8 cellular contexts compared by ENCODE assay signal in genomic region chrX:317424-318067, GRCh38. TPM values are rescaled to one million over a fixed set of nuclear protein-coding genes. Genes with fewer than 3 reads are reported as not detected.
DNase-seq lines count a peak whose midpoint lies in the region; ATAC-seq and TF ChIP-seq lines count a peak whose summit lies in the region.

No MANE protein-coding gene starts in this region.

- H3K9me2 ChIP-seq in OCI-LY1 (ENCODE audit: low read depth, low read length): no peaks in the 10 kb centered on the region

- H4K20me1 ChIP-seq in OCI-LY1 (ENCODE audit: insufficient read depth, low read length): no peaks in the 10 kb centered on the region

- no peak for TF ChIP-seq CTCF in OCI-LY1 (IDR thresholded peaks at IDR 0.05; ENCODE audit: low read length)

- POLR2A ChIA-PET in CD8-positive, alpha-beta memory T cell (lab: Charles Lee): no interaction called here

- H3K36me3 Mint-ChIP-seq in CD8-positive, alpha-beta memory T cell: peaks cover 2 to 23% (median 5%) of the 10 kb centered on the region in 3 donors

- H2AFZ ChIP-seq in OCI-LY1 (ENCODE audit: low read length): no peak overlapping the region

- peaks cover 7 to 21% (median 20%) of the 10 kb centered on the region in 3 donors for H3K4me1 Mint-ChIP-seq in CD8-positive, alpha-beta memory T cell

- CTCF ChIA-PET in CD8-positive, alpha-beta memory T cell (lab: Charles Lee): no interaction called here

- peak overlapping the region; percentile 85 for H3K27ac ChIP-seq in CD8-positive, alpha-beta memory T cell (ENCODE audit: low read depth, low read length)
- H3K27ac ChIP-seq in OCI-LY1 (ENCODE audit: low read depth, low read length, poor library complexity, severe bottlenecking): no peak overlapping the region

- H3K4me2 ChIP-seq in OCI-LY1 (ENCODE audit: low read length): peak overlapping the region; percentile 21; the same call in 1 of the 2 replicates

- no peak for DNase-seq in CD8-positive, alpha-beta memory T cell
- peak; percentile 83 for DNase-seq in epidermal melanocyte (ENCODE audit: insufficient read length, low spot score)
- peak; percentile 14 for DNase-seq in pons (ENCODE audit: low spot score)
- DNase-seq in NCI-H1092 treated with DMSO at 0.1 percent for 48 hours (lab: John Stamatoyannopoulos, UW): no peak
- no peak for DNase-seq in DMS153 (lab: John Stamatoyannopoulos, UW)
- DNase-seq in anterior cingulate cortex (lab: John Stamatoyannopoulos, UW): no peak

- no peaks in the 10 kb centered on the region for H3F3A ChIP-seq in OCI-LY1 (ENCODE audit: insufficient read depth, low read length)

- H3K79me2 ChIP-seq in OCI-LY1 (ENCODE audit: insufficient read depth, low read length): no peaks in the 10 kb centered on the region

- no peaks in the 10 kb centered on the region for H3K9me3 ChIP-seq in CD8-positive, alpha-beta memory T cell (ENCODE audit: low read length)
- no peaks in the 10 kb centered on the region for H3K9me3 ChIP-seq in OCI-LY1 (ENCODE audit: low read length)

- H3K27ac Mint-ChIP-seq in CD8-positive, alpha-beta memory T cell: peak overlapping the region; percentile 96 to 99 (median 99)

- no peak overlapping the region for H3K9ac ChIP-seq in OCI-LY1 (ENCODE audit: low read length)

- ATAC-seq in HG03139 (IDR thresholded peaks at IDR 0.05; ENCODE audit: unreplicated experiment): no peak

- peak overlapping the region; percentile 84 to 96 (median 94) for H3K4me3 Mint-ChIP-seq in CD8-positive, alpha-beta memory T cell

- no peaks in the 10 kb centered on the region for H3K9me3 Mint-ChIP-seq in CD8-positive, alpha-beta memory T cell

- H3K4me1 ChIP-seq in CD8-positive, alpha-beta memory T cell (ENCODE audit: insufficient read depth, low read length): peaks cover 27% of the 10 kb centered on the region
- peaks cover 15% of the 10 kb centered on the region for H3K4me1 ChIP-seq in OCI-LY1 (ENCODE audit: insufficient read depth, low read length, severe bottlenecking)

- peak overlapping the region; percentile 54 for H3K4me3 ChIP-seq in CD8-positive, alpha-beta memory T cell (ENCODE audit: low read length)
- peak overlapping the region; percentile 32 for H3K4me3 ChIP-seq in OCI-LY1 (ENCODE audit: low read depth, low read length, poor library complexity, severe bottlenecking)

- no peaks in the 10 kb centered on the region for H3K27me3 ChIP-seq in CD8-positive, alpha-beta memory T cell (ENCODE audit: insufficient read depth, low read length, poor library complexity, severe bottlenecking)
- H3K27me3 ChIP-seq in OCI-LY1 (ENCODE audit: insufficient read depth, low read length): no peaks in the 10 kb centered on the region

- H3K36me3 ChIP-seq in CD8-positive, alpha-beta memory T cell (ENCODE audit: insufficient read depth, low read length): no peaks in the 10 kb centered on the region
- H3K36me3 ChIP-seq in OCI-LY1 (ENCODE audit: insufficient read depth, low read length): peaks cover 41% of the 10 kb centered on the region

- peaks cover 0 to 4% of the 10 kb centered on the region in 2 donors for H3K27me3 Mint-ChIP-seq in CD8-positive, alpha-beta memory T cell

RNA-seq across cellular contexts. Expression of gene GTPBP6, which starts 1.1 kb away (rescaled TPM):
- total RNA-seq in CD8-positive, alpha-beta memory T cell: 10 to 100 TPM; 77.8 to 78.5 TPM
- polyA plus RNA-seq in CD8-positive, alpha-beta memory T cell: 55.7 TPM

RNA-seq across cellular contexts. Expression of gene PLCXD1, which starts 36.4 kb away (rescaled TPM):
- total RNA-seq in CD8-positive, alpha-beta memory T cell: 10 to 100 TPM; 28.5 to 30.6 TPM
- polyA plus RNA-seq in CD8-positive, alpha-beta memory T cell: 4.6 TPM

Comparison
In these comparisons a context has a peak if more than half of its experiments do, and no peak if none do; other contexts are left out.
1. DNase-seq: peak in epidermal melanocyte (single experiment) and pons (single experiment); none in CD8-positive, alpha-beta memory T cell (0 of 5), NCI-H1092 treated with DMSO at 0.1 percent for 48 hours (single experiment), DMS153 (single experiment) and anterior cingulate cortex (0 of 58).